In genomic region chr9:88978034-88978433, GRCh38 we compare ENCODE assay signal across 19 cellular contexts. TPM values are rescaled to one million over a fixed set of nuclear protein-coding genes. Genes with fewer than 3 reads are reported as not detected.
DNase-seq lines count a peak whose midpoint lies in the region; ATAC-seq and TF ChIP-seq lines count a peak whose summit lies in the region.
"Had no signal": no experiment of that assay in that cellular context is flagged by ENCODE, and none has a peak within 500 bp of the region (broad histone marks: within the 10 kb centered on the region; RNA-seq: fewer than 3 reads in every experiment).

No MANE protein-coding gene starts in this region.

- H3K4me1 ChIP-seq in esophagus muscularis mucosa (peaks cover 12 to 58% (median 37%) of the 10 kb centered on the region in 4 donors), mesendoderm (ENCODE audit: control insufficient read depth, low read depth, low read length) (no peaks in the 10 kb centered on the region)
- H3K4me1 ChIP-seq: BE2C, Caco-2 had no signal

- no peak overlapping the region for H3K27ac Mint-ChIP-seq in activated CD8-positive, alpha-beta memory T cell treated with anti-CD3 and anti-CD28 coated beads, Interleukin-2, amount 10 ng/mL, durations not matched to agents 7 days and 5 days
- H3K27ac Mint-ChIP-seq: CD4-positive, CD25-positive, alpha-beta regulatory T cell; GM23338 had no signal

- WGBS in esophagus muscularis mucosa, result 46% methylated on average over 4 of the region's 5 CpGs
- no CpG with 5 or more reads among the region's 5 CpGs for WGBS in mesendoderm (ENCODE audit: extremely low coverage, insufficient coverage, low lambda C conversion rate)

- no peak for TF ChIP-seq EP300 in esophagus muscularis mucosa (IDR thresholded peaks at IDR 0.05)

- H3K27me3 ChIP-seq in esophagus muscularis mucosa (no peaks in the 10 kb centered on the region), mesendoderm (ENCODE audit: insufficient read depth, low read length, poor library complexity) (no peaks in the 10 kb centered on the region)
- H3K27me3 ChIP-seq: BE2C had no signal

- no peak overlapping the region for H2BK5ac ChIP-seq in mesendoderm (ENCODE audit: low read length)

- peaks cover 5% of the 10 kb centered on the region for H3K27me3 Mint-ChIP-seq in activated CD8-positive, alpha-beta memory T cell treated with anti-CD3 and anti-CD28 coated beads, Interleukin-2, amount 10 ng/mL, durations not matched to agents 7 days and 5 days

- H4K8ac ChIP-seq in mesendoderm (ENCODE audit: low read depth, low read length), result no peak overlapping the region

- ATAC-seq in activated CD8-positive, alpha-beta memory T cell treated with anti-CD3 and anti-CD28 coated beads, Interleukin-2, amount 10 ng/mL, durations not matched to agents 7 days and 5 days, result no peak
- no peak for ATAC-seq in HG03108 (IDR thresholded peaks at IDR 0.05; ENCODE audit: unreplicated experiment)
- ATAC-seq: GM12878, GM23338, HCT116, K562 had no signal

- H3K4me1 Mint-ChIP-seq in activated CD8-positive, alpha-beta memory T cell treated with anti-CD3 and anti-CD28 coated beads, Interleukin-2, amount 10 ng/mL, durations not matched to agents 7 days and 5 days, result no peaks in the 10 kb centered on the region
- H3K4me1 Mint-ChIP-seq: CD4-positive, CD25-positive, alpha-beta regulatory T cell had no signal

- no peak overlapping the region for H3K56ac ChIP-seq in mesendoderm (ENCODE audit: low read length)

- no peak overlapping the region for H3K4me2 ChIP-seq in mesendoderm (ENCODE audit: low read length)
- H3K4me2 ChIP-seq: GM23338 had no signal

- no peak overlapping the region for H3K9ac ChIP-seq in mesendoderm (ENCODE audit: low read length)

- no peak overlapping the region for H3K4ac ChIP-seq in mesendoderm (ENCODE audit: low read depth, low read length)

- no peak for TF ChIP-seq CTCF in esophagus muscularis mucosa (IDR thresholded peaks at IDR 0.05)

- no peaks in the 10 kb centered on the region for H3K9me3 Mint-ChIP-seq in activated CD8-positive, alpha-beta memory T cell treated with anti-CD3 and anti-CD28 coated beads, Interleukin-2, amount 10 ng/mL, durations not matched to agents 7 days and 5 days (ENCODE audit: low read depth)
- H3K9me3 Mint-ChIP-seq: CD4-positive, CD25-positive, alpha-beta regulatory T cell had no signal

- H3K4me3 Mint-ChIP-seq in activated CD8-positive, alpha-beta memory T cell treated with anti-CD3 and anti-CD28 coated beads, Interleukin-2, amount 10 ng/mL, durations not matched to agents 7 days and 5 days, result no peak overlapping the region
- H3K4me3 Mint-ChIP-seq: CD4-positive, CD25-positive, alpha-beta regulatory T cell; GM23338 had no signal

- H2BK15ac ChIP-seq in mesendoderm (replicated peaks; ENCODE audit: low read depth), result no peak overlapping the region

- H3K36me3 ChIP-seq in esophagus muscularis mucosa (no peaks in the 10 kb centered on the region), mesendoderm (ENCODE audit: control insufficient read depth, insufficient read depth, low read length) (no peaks in the 10 kb centered on the region)
- H3K36me3 ChIP-seq: BE2C had no signal

- H3K79me2 ChIP-seq in mesendoderm (ENCODE audit: control insufficient read depth, insufficient read depth, low read length), result no peaks in the 10 kb centered on the region

- H3K23ac ChIP-seq in mesendoderm (ENCODE audit: low read length), result no peak overlapping the region

- H2BK120ac ChIP-seq in mesendoderm (ENCODE audit: low read depth, low read length), result no peak overlapping the region

- peak overlapping the region; percentile 65 to 76 (median 69) for H3K27ac ChIP-seq in esophagus muscularis mucosa (replicated peaks in 1 of 4)
- no peak overlapping the region for H3K27ac ChIP-seq in mesendoderm (ENCODE audit: low read depth, low read length)

- H3K36me3 Mint-ChIP-seq in activated CD8-positive, alpha-beta memory T cell treated with anti-CD3 and anti-CD28 coated beads, Interleukin-2, amount 10 ng/mL, durations not matched to agents 7 days and 5 days, result no peaks in the 10 kb centered on the region
- H3K36me3 Mint-ChIP-seq: CD4-positive, CD25-positive, alpha-beta regulatory T cell had no signal

- intact Hi-C loops in esophagus muscularis mucosa (cut with DNase I), result no loop called here

- H3K79me1 ChIP-seq in mesendoderm (ENCODE audit: low read length), result no peaks in the 10 kb centered on the region

- no peak overlapping the region for H2AK5ac ChIP-seq in mesendoderm (ENCODE audit: low read length)

- H4K5ac ChIP-seq in mesendoderm (ENCODE audit: low read length), result no peak overlapping the region

- H3K4me3 ChIP-seq in esophagus muscularis mucosa (no peak overlapping the region), mesendoderm (ENCODE audit: low read length) (no peak overlapping the region)
- H3K4me3 ChIP-seq: GM12878, GM23338, K562 had no signal

- H3K9me3 ChIP-seq in esophagus muscularis mucosa, result no peaks in the 10 kb centered on the region

- DNase-seq in activated CD8-positive, alpha-beta memory T cell treated with anti-CD3 and anti-CD28 coated beads, Interleukin-2, amount 50 U/mL, for 48 hours, result peak; percentile 10
- no peak for DNase-seq in activated CD8-positive, alpha-beta memory T cell treated with anti-CD3 and anti-CD28 coated beads, Interleukin-2, amount 10 ng/mL, durations not matched to agents 7 days and 5 days
- DNase-seq in Daoy (ENCODE audit: low read depth) (peak; percentile 50), esophagus muscularis mucosa (ENCODE audit: extremely low spot score) (no peak), mesendoderm (peak; percentile 47), NCI-H526 (lab: John Stamatoyannopoulos, UW) (no peak), NCI-H2029 (lab: John Stamatoyannopoulos, UW) (no peak)
- DNase-seq: BE2C; Caco-2; CD4-positive, CD25-positive, alpha-beta regulatory T cell; EL; NCI-H1105; NCI-H2081 treated with DMSO at 0.1 percent for 48 hours; NCI-H510A had no signal

- no peak for TF ChIP-seq POLR2A in esophagus muscularis mucosa (IDR thresholded peaks at IDR 0.05; ENCODE audit: low read depth)

- CTCF ChIA-PET in activated CD8-positive, alpha-beta memory T cell treated with anti-CD3 and anti-CD28 coated beads, Interleukin-2, amount 10 ng/mL, durations not matched to agents 7 days and 5 days (lab: Charles Lee), result interaction anchor here (0.8 kb wide), 1 partner anchor 23 kb away, joined by 3 read pairs; no protein-coding TSS in a partner anchor

- no peak overlapping the region for H3K18ac ChIP-seq in mesendoderm (ENCODE audit: low read length)

RNA-seq across cellular contexts. Expression of gene S1PR3, which starts 13.2 kb away (rescaled TPM):
- under 1 TPM; 0.05 to 0.06 TPM for total RNA-seq in activated CD8-positive, alpha-beta memory T cell treated with anti-CD3 and anti-CD28 coated beads, Interleukin-2, amount 10 ng/mL, durations not matched to agents 7 days and 5 days
- total RNA-seq in Daoy (2014; rRNA removed; shearing (Covaris generic)), result 13.1 and 13.7 TPM in 2 replicates
- 100 to 1,000 TPM; 184 to 340 (median 223) TPM for total RNA-seq in esophagus muscularis mucosa
- polyA plus RNA-seq in mesendoderm (2013, experiment 1 of 2), result 7.0 TPM
- polyA plus RNA-seq in mesendoderm (2013, experiment 2 of 2), result 7.0 TPM
- total RNA-seq: CD4-positive, CD25-positive, alpha-beta regulatory T cell had no signal

Comparison
In these comparisons a context has a peak if more than half of its experiments do, and no peak if none do; other contexts are left out.
1. DNase-seq: peak in activated CD8-positive, alpha-beta memory T cell treated with anti-CD3 and anti-CD28 coated beads, Interleukin-2, amount 50 U/mL, for 48 hours (single experiment), Daoy (single experiment) and mesendoderm (single experiment); none in activated CD8-positive, alpha-beta memory T cell treated with anti-CD3 and anti-CD28 coated beads, Interleukin-2, amount 10 ng/mL, durations not matched to agents 7 days and 5 days (single experiment), esophagus muscularis mucosa (single experiment), NCI-H526 (0 of 2) and NCI-H2029 (single experiment).
2. RNA of gene S1PR3, which starts 13.2 kb away (total RNA-seq): 184 to 340 TPM in esophagus muscularis mucosa and 13.1 to 13.7 TPM in Daoy; 0.05 to 0.06 TPM in activated CD8-positive, alpha-beta memory T cell treated with anti-CD3 and anti-CD28 coated beads, Interleukin-2, amount 10 ng/mL, durations not matched to agents 7 days and 5 days; every median in the first group is over 10 times any median in the second.